Comparison of ENCODE assay signal across 23 cellular contexts in the genomic region with DNA sequence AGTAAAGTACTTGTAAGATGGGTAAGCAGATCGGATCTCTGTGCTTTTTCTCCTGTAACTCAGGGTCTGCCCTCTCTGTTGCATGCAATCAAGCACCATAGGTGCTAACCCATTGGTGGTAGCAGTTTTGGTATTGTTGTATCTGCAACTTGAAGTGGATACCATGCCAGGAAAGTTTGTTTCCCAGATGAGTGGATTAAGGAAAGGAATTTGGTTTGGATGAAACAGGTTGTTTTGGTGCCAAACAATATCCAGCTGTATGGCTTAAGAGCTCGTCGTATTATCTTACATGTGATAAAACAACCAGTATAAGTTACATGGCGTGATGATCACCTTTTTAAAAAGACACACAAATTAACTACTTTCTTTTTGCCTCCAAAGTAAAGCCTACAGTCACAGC.
"Had no signal": no experiment of that assay in that cellular context is flagged by ENCODE, and none has a peak within 500 bp of the region (broad histone marks: within the 10 kb centered on the region; RNA-seq: fewer than 3 reads in every experiment).

No MANE protein-coding gene starts in this region.

- DNase-seq: activated CD4-positive, alpha-beta T cell treated with anti-CD3 and anti-CD28 coated beads, Interleukin-2, amount 50 U/mL, for 4 hours; activated effector memory CD4-positive, alpha-beta T cell treated with anti-CD3 and anti-CD28 coated beads, Interleukin-2, amount 50 U/mL, for 16 hours; activated naive CD4-positive, alpha-beta T cell treated with anti-CD3 and anti-CD28 coated beads, Interleukin-2, amount 50 U/mL, for 16 hours; activated T-cell treated with anti-CD3 and anti-CD28 coated beads, Interleukin-2, amount 50 U/mL, for 72 hours; adrenal gland; caudate nucleus; dorsolateral prefrontal cortex; heart right ventricle; immature natural killer cell; kidney glomerular epithelial cell; left ventricle myocardium inferior; mucosa of descending colon; natural killer cell; pancreas; right lobe of liver; spleen; stimulated activated CD4-positive, alpha-beta T cell treated with anti-CD3 and anti-CD28 coated beads, Interleukin-4, amount 100 ng/mL, for 4 hours; T-helper 17 cell; testis; upper lobe of left lung had no signal

- H3K27ac Mint-ChIP-seq: activated T-cell treated with anti-CD3 and anti-CD28 coated beads, Interleukin-2, amount 50 U/mL, for 72 hours; immature natural killer cell; natural killer cell; stimulated activated memory B cell treated with anti-CD40 and anti-IgM and Interleukin-4, amounts not matched to agents 10 μg/mL and 1 μg/mL and 100 μg/mL, for 72 hours; T-helper 17 cell had no signal

- H3K4me3 Mint-ChIP-seq: activated T-cell treated with anti-CD3 and anti-CD28 coated beads, Interleukin-2, amount 50 U/mL, for 72 hours; immature natural killer cell; natural killer cell; stimulated activated memory B cell treated with anti-CD40 and anti-IgM and Interleukin-4, amounts not matched to agents 10 μg/mL and 1 μg/mL and 100 μg/mL, for 72 hours; T-helper 17 cell had no signal

- H3K27me3 ChIP-seq: adrenal gland, heart right ventricle, neutrophil, pancreas, right lobe of liver, spleen, testis, upper lobe of left lung had no signal

- H3K9me3 ChIP-seq: adrenal gland, heart right ventricle, left ventricle myocardium inferior, mucosa of descending colon, neutrophil, pancreas, right lobe of liver, spleen, testis, upper lobe of left lung had no signal

- H3K4me3 ChIP-seq: adrenal gland, dorsolateral prefrontal cortex, heart right ventricle, left ventricle myocardium inferior, mucosa of descending colon, pancreas, right lobe of liver, spleen, testis, upper lobe of left lung had no signal

- H3K4me1 ChIP-seq: pancreas, right lobe of liver, spleen, testis, upper lobe of left lung had no signal

- H3K4me1 Mint-ChIP-seq: immature natural killer cell; natural killer cell; stimulated activated memory B cell treated with anti-CD40 and anti-IgM and Interleukin-4, amounts not matched to agents 10 μg/mL and 1 μg/mL and 100 μg/mL, for 72 hours; T-helper 17 cell had no signal

- H3K9me3 Mint-ChIP-seq: stimulated activated memory B cell treated with anti-CD40 and anti-IgM and Interleukin-4, amounts not matched to agents 10 μg/mL and 1 μg/mL and 100 μg/mL, for 72 hours had no signal

- H3K27ac ChIP-seq: adrenal gland, dorsolateral prefrontal cortex, heart right ventricle, left ventricle myocardium inferior, neutrophil, pancreas, right lobe of liver, spleen, testis, upper lobe of left lung, VCaP had no signal

- H3K36me3 Mint-ChIP-seq: immature natural killer cell; natural killer cell; stimulated activated memory B cell treated with anti-CD40 and anti-IgM and Interleukin-4, amounts not matched to agents 10 μg/mL and 1 μg/mL and 100 μg/mL, for 72 hours had no signal

- H3K36me3 ChIP-seq: adrenal gland, heart right ventricle, left ventricle myocardium inferior, neutrophil, pancreas, right lobe of liver, spleen, upper lobe of left lung had no signal

- H3K27me3 Mint-ChIP-seq: stimulated activated memory B cell treated with anti-CD40 and anti-IgM and Interleukin-4, amounts not matched to agents 10 μg/mL and 1 μg/mL and 100 μg/mL, for 72 hours; T-helper 17 cell had no signal

- ATAC-seq: activated T-cell treated with anti-CD3 and anti-CD28 coated beads, Interleukin-2, amount 50 U/mL, for 72 hours; heart right ventricle; mucosa of descending colon; natural killer cell; pancreas; right lobe of liver; stimulated activated memory B cell treated with anti-CD40 and anti-IgM and Interleukin-4, amounts not matched to agents 10 μg/mL and 1 μg/mL and 100 μg/mL, for 72 hours; T-helper 17 cell had no signal
